ENCODE assay signal across 20 cellular contexts in genomic region chr3:66432767-66433521, GRCh38.
DNase-seq lines count a peak whose midpoint lies in the region; ATAC-seq and TF ChIP-seq lines count a peak whose summit lies in the region.
"Had no signal": no experiment of that assay in that cellular context is flagged by ENCODE, and none has a peak within 500 bp of the region (broad histone marks: within the 10 kb centered on the region; RNA-seq: fewer than 3 reads in every experiment).

No MANE protein-coding gene starts in this region.

- H3K36me3 ChIP-seq in gastroesophageal sphincter (peaks cover 0 to 6% of the 10 kb centered on the region in 2 donors), neutrophil (no peaks in the 10 kb centered on the region), Peyer's patch (no peaks in the 10 kb centered on the region)
- H3K36me3 ChIP-seq: brain microvascular endothelial cell, tibial nerve had no signal

- TF ChIP-seq POLR2A in gastroesophageal sphincter (IDR thresholded peaks at IDR 0.05) (no peak), Peyer's patch (IDR thresholded peaks at IDR 0.05) (no peak)

- no peak for DNase-seq in activated T-cell treated with anti-CD3 and anti-CD28 coated beads, Interleukin-2, amount 50 U/mL, for 24 hours
- DNase-seq in activated T-cell treated with anti-CD3 and anti-CD28 coated beads, Interleukin-2, amount 50 U/mL, for 72 hours: no peak
- no peak for DNase-seq in Peyer's patch
- no peak for DNase-seq in NCI-H69 (lab: John Stamatoyannopoulos, UW)
- no peak for DNase-seq in activated CD4-positive, alpha-beta memory T cell treated with anti-CD3 and anti-CD28 coated beads, Interleukin-2, amount 10 ng/mL, durations not matched to agents 7 days and 5 days
- DNase-seq: 8988T; activated naive CD8-positive, alpha-beta T cell treated with anti-CD3 and anti-CD28 coated beads, Interleukin-2, amount 10 ng/mL, durations not matched to agents 7 days and 5 days; brain microvascular endothelial cell; GM23248; NCI-H510A treated with DMSO at 0.1 percent for 48 hours; SHP77 had no signal

- H3K4me1 Mint-ChIP-seq in activated T-cell treated with anti-CD3 and anti-CD28 coated beads, Interleukin-2, amount 50 U/mL, for 24 hours (ENCODE audit: low read depth): peaks cover 43% of the 10 kb centered on the region
- peaks cover 11% of the 10 kb centered on the region for H3K4me1 Mint-ChIP-seq in activated T-cell treated with anti-CD3 and anti-CD28 coated beads, Interleukin-2, amount 50 U/mL, for 72 hours (ENCODE audit: low read depth)
- H3K4me1 Mint-ChIP-seq in activated CD4-positive, alpha-beta memory T cell treated with anti-CD3 and anti-CD28 coated beads, Interleukin-2, amount 10 ng/mL, durations not matched to agents 7 days and 5 days: peaks cover 13% of the 10 kb centered on the region
- H3K4me1 Mint-ChIP-seq: memory B cell had no signal

- POLR2A ChIA-PET in activated CD4-positive, alpha-beta memory T cell treated with anti-CD3 and anti-CD28 coated beads, Interleukin-2, amount 10 ng/mL, durations not matched to agents 7 days and 5 days (lab: Charles Lee): no interaction called here

- H3K4me1 ChIP-seq in gastroesophageal sphincter: peaks cover 18 to 99% (median 27%) of the 10 kb centered on the region in 3 donors
- peaks cover 7 to 9% of the 10 kb centered on the region in 2 experiments for H3K4me1 ChIP-seq in neutrophil (ENCODE audit: control insufficient read depth in 1 of 2, insufficient read depth in 1 of 2, low read depth in 1 of 2, low read length in 1 of 2)
- H3K4me1 ChIP-seq in Peyer's patch: peaks cover 0 to 33% (median 0%) of the 10 kb centered on the region in 4 donors

- H3K4me3 ChIP-seq in gastroesophageal sphincter (no peak overlapping the region), neutrophil (ENCODE audit: low read depth in 1 of 2, low read length in 1 of 2) (no peak overlapping the region), Peyer's patch (no peak overlapping the region)
- H3K4me3 ChIP-seq: GM23248, tibial nerve had no signal

- TF ChIP-seq CTCF in gastroesophageal sphincter (IDR thresholded peaks at IDR 0.05) (no peak), neutrophil (IDR thresholded peaks at IDR 0.05) (no peak), Peyer's patch (IDR thresholded peaks at IDR 0.05) (no peak)

- no peak overlapping the region for H3K4me3 Mint-ChIP-seq in activated T-cell treated with anti-CD3 and anti-CD28 coated beads, Interleukin-2, amount 50 U/mL, for 24 hours
- no peak overlapping the region for H3K4me3 Mint-ChIP-seq in activated T-cell treated with anti-CD3 and anti-CD28 coated beads, Interleukin-2, amount 50 U/mL, for 72 hours
- no peak overlapping the region for H3K4me3 Mint-ChIP-seq in activated CD4-positive, alpha-beta memory T cell treated with anti-CD3 and anti-CD28 coated beads, Interleukin-2, amount 10 ng/mL, durations not matched to agents 7 days and 5 days
- H3K4me3 Mint-ChIP-seq: activated naive CD8-positive, alpha-beta T cell treated with anti-CD3 and anti-CD28 coated beads, Interleukin-2, amount 10 ng/mL, durations not matched to agents 7 days and 5 days; activated T-helper 1 cell treated with anti-CD3 and anti-CD28 coated beads, Interleukin-12 subunit alpha, Interleukin-12 subunit beta, Interleukin-2, Interleukin-4 antibody, amounts not matched to agents 30 ng/mL and 10 ng/mL and 1 ng/mL, durations not matched to agents 14 hours and 24 hours and 36 hours; memory B cell; stimulated activated effector memory CD8-positive, alpha-beta T cell treated with anti-CD3 and anti-CD28 coated beads, Interleukin-12 subunit alpha, Interleukin-12 subunit beta, amount 100 ng/mL, for 72 hours; T-helper 1 cell treated with Interleukin-12 subunit alpha and Interleukin-12 subunit beta and Interleukin-4 antibody, amounts not matched to agents 30 μg/mL and 1 μg/mL, for 36 hours had no signal

- peaks cover 39% of the 10 kb centered on the region for H3K36me3 Mint-ChIP-seq in activated T-cell treated with anti-CD3 and anti-CD28 coated beads, Interleukin-2, amount 50 U/mL, for 24 hours (ENCODE audit: low read depth)
- peaks cover 0 to 1% of the 10 kb centered on the region in 2 donors for H3K36me3 Mint-ChIP-seq in activated T-cell treated with anti-CD3 and anti-CD28 coated beads, Interleukin-2, amount 50 U/mL, for 72 hours (ENCODE audit: insufficient read depth in 2 of 2)
- H3K36me3 Mint-ChIP-seq in activated CD4-positive, alpha-beta memory T cell treated with anti-CD3 and anti-CD28 coated beads, Interleukin-2, amount 10 ng/mL, durations not matched to agents 7 days and 5 days (ENCODE audit: low read depth): peaks cover 28% of the 10 kb centered on the region
- H3K36me3 Mint-ChIP-seq: activated naive CD8-positive, alpha-beta T cell treated with anti-CD3 and anti-CD28 coated beads, Interleukin-2, amount 10 ng/mL, durations not matched to agents 7 days and 5 days; memory B cell; stimulated activated effector memory CD8-positive, alpha-beta T cell treated with anti-CD3 and anti-CD28 coated beads, Interleukin-12 subunit alpha, Interleukin-12 subunit beta, amount 100 ng/mL, for 72 hours had no signal

- H3K27ac ChIP-seq in gastroesophageal sphincter (peak overlapping the region in 3 of 4 donors; percentile 45 to 73 (median 45)), neutrophil (peak overlapping the region; percentile 12), Peyer's patch (no peak overlapping the region)
- H3K27ac ChIP-seq: brain microvascular endothelial cell, GM23248 had no signal

- H3K9me3 ChIP-seq in gastroesophageal sphincter (no peaks in the 10 kb centered on the region), neutrophil (no peaks in the 10 kb centered on the region), Peyer's patch (no peaks in the 10 kb centered on the region)
- H3K9me3 ChIP-seq: tibial nerve had no signal

- H3K27me3 ChIP-seq in gastroesophageal sphincter: no peaks in the 10 kb centered on the region
- no peaks in the 10 kb centered on the region for H3K27me3 ChIP-seq in neutrophil
- H3K27me3 ChIP-seq in Peyer's patch: no peaks in the 10 kb centered on the region
- H3K27me3 ChIP-seq: brain microvascular endothelial cell, tibial nerve had no signal

- no peak for ATAC-seq in activated T-cell treated with anti-CD3 and anti-CD28 coated beads, Interleukin-2, amount 50 U/mL, for 72 hours (replicated peaks in 1 of 2)
- no peak for ATAC-seq in gastroesophageal sphincter
- no peak for ATAC-seq in HG02981 (IDR thresholded peaks at IDR 0.05; ENCODE audit: unreplicated experiment)
- ATAC-seq: stimulated activated effector memory CD8-positive, alpha-beta T cell treated with anti-CD3 and anti-CD28 coated beads, Interleukin-12 subunit alpha, Interleukin-12 subunit beta, amount 100 ng/mL, for 72 hours had no signal

- H3K9me3 Mint-ChIP-seq in activated T-cell treated with anti-CD3 and anti-CD28 coated beads, Interleukin-2, amount 50 U/mL, for 24 hours: no peaks in the 10 kb centered on the region
- H3K9me3 Mint-ChIP-seq in activated T-cell treated with anti-CD3 and anti-CD28 coated beads, Interleukin-2, amount 50 U/mL, for 72 hours: no peaks in the 10 kb centered on the region
- no peaks in the 10 kb centered on the region for H3K9me3 Mint-ChIP-seq in activated CD4-positive, alpha-beta memory T cell treated with anti-CD3 and anti-CD28 coated beads, Interleukin-2, amount 10 ng/mL, durations not matched to agents 7 days and 5 days
- H3K9me3 Mint-ChIP-seq: activated naive CD8-positive, alpha-beta T cell treated with anti-CD3 and anti-CD28 coated beads, Interleukin-2, amount 10 ng/mL, durations not matched to agents 7 days and 5 days; activated T-helper 1 cell treated with anti-CD3 and anti-CD28 coated beads, Interleukin-12 subunit alpha, Interleukin-12 subunit beta, Interleukin-2, Interleukin-4 antibody, amounts not matched to agents 30 ng/mL and 10 ng/mL and 1 ng/mL, durations not matched to agents 14 hours and 24 hours and 36 hours; memory B cell; nephron; stimulated activated effector memory CD8-positive, alpha-beta T cell treated with anti-CD3 and anti-CD28 coated beads, Interleukin-12 subunit alpha, Interleukin-12 subunit beta, amount 100 ng/mL, for 72 hours; T-helper 1 cell treated with Interleukin-12 subunit alpha and Interleukin-12 subunit beta and Interleukin-4 antibody, amounts not matched to agents 30 μg/mL and 1 μg/mL, for 36 hours had no signal

- TF ChIP-seq EP300 in gastroesophageal sphincter (IDR thresholded peaks at IDR 0.05): no peak

- WGBS in gastroesophageal sphincter (ENCODE audit: low coverage in 1 of 2), 2 donors: 69 to 86% methylated on average over 3 to 8 of the region's 9 CpGs

- peak overlapping the region; percentile 12 for H3K27ac Mint-ChIP-seq in activated T-cell treated with anti-CD3 and anti-CD28 coated beads, Interleukin-2, amount 50 U/mL, for 24 hours
- H3K27ac Mint-ChIP-seq in activated T-cell treated with anti-CD3 and anti-CD28 coated beads, Interleukin-2, amount 50 U/mL, for 72 hours: no peak overlapping the region
- H3K27ac Mint-ChIP-seq in activated CD4-positive, alpha-beta memory T cell treated with anti-CD3 and anti-CD28 coated beads, Interleukin-2, amount 10 ng/mL, durations not matched to agents 7 days and 5 days: no peak overlapping the region
- H3K27ac Mint-ChIP-seq: activated T-helper 1 cell treated with anti-CD3 and anti-CD28 coated beads, Interleukin-12 subunit alpha, Interleukin-12 subunit beta, Interleukin-2, Interleukin-4 antibody, amounts not matched to agents 30 ng/mL and 10 ng/mL and 1 ng/mL, durations not matched to agents 14 hours and 24 hours and 36 hours; memory B cell; T-helper 1 cell treated with Interleukin-12 subunit alpha and Interleukin-12 subunit beta and Interleukin-4 antibody, amounts not matched to agents 30 μg/mL and 1 μg/mL, for 36 hours had no signal

- CTCF ChIA-PET in activated CD4-positive, alpha-beta memory T cell treated with anti-CD3 and anti-CD28 coated beads, Interleukin-2, amount 10 ng/mL, durations not matched to agents 7 days and 5 days (lab: Charles Lee): interaction anchor here (2.0 kb wide), 1 partner anchor 25 kb away, joined by 5 read pairs; no protein-coding TSS in a partner anchor

- no peaks in the 10 kb centered on the region for H3K27me3 Mint-ChIP-seq in activated T-cell treated with anti-CD3 and anti-CD28 coated beads, Interleukin-2, amount 50 U/mL, for 24 hours
- H3K27me3 Mint-ChIP-seq in activated T-cell treated with anti-CD3 and anti-CD28 coated beads, Interleukin-2, amount 50 U/mL, for 72 hours (ENCODE audit: low read depth): no peaks in the 10 kb centered on the region
- H3K27me3 Mint-ChIP-seq in activated CD4-positive, alpha-beta memory T cell treated with anti-CD3 and anti-CD28 coated beads, Interleukin-2, amount 10 ng/mL, durations not matched to agents 7 days and 5 days: no peaks in the 10 kb centered on the region
- H3K27me3 Mint-ChIP-seq: memory B cell had no signal

Comparison
In these comparisons a context has a peak if more than half of its experiments do, and no peak if none do; other contexts are left out.
1. H3K27ac ChIP-seq: peak in gastroesophageal sphincter (3 of 4) and neutrophil (single experiment); none in Peyer's patch (0 of 4).